In genomic region chr6:20572940-20573339, GRCh38 we compare ENCODE assay signal across 2 cellular contexts.
TF ChIP-seq lines count a peak whose summit lies in the region.

No MANE protein-coding gene starts in this region.

TF ChIP-seq in HCT116, 20 proteins besides CTCF, POLR2A, EP300 and RAD21 (continued from another document):
- TF ChIP-seq, protein P1, sequence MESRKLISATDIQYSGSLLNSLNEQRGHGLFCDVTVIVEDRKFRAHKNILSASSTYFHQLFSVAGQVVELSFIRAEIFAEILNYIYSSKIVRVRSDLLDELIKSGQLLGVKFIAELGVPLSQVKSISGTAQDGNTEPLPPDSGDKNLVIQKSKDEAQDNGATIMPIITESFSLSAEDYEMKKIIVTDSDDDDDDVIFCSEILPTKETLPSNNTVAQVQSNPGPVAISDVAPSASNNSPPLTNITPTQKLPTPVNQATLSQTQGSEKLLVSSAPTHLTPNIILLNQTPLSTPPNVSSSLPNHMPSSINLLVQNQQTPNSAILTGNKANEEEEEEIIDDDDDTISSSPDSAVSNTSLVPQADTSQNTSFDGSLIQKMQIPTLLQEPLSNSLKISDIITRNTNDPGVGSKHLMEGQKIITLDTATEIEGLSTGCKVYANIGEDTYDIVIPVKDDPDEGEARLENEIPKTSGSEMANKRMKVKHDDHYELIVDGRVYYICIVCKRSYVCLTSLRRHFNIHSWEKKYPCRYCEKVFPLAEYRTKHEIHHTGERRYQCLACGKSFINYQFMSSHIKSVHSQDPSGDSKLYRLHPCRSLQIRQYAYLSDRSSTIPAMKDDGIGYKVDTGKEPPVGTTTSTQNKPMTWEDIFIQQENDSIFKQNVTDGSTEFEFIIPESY (IDR thresholded peaks at IDR 0.05; ENCODE audit: extremely low read depth, insufficient replicate concordance, low read length): no peak
- no peak for TF ChIP-seq ELF1 (IDR thresholded peaks at IDR 0.05; ENCODE audit: borderline replicate concordance, low read depth)
- no peak for TF ChIP-seq ZNF274 (IDR thresholded peaks at IDR 0.05; ENCODE audit: low read depth, low read length)
- TF ChIP-seq SRF (IDR thresholded peaks at IDR 0.05; ENCODE audit: low read depth): peak; percentile 28; the same call in 1 of the 2 replicates

TF ChIP-seq in SK-N-SH treated with all-trans-retinoic acid at 6 μM for 48 hours, 23 proteins besides CTCF, POLR2A, EP300 and RAD21 (continued from another document):
- TF ChIP-seq TSHZ2 (CRISPR knock-in tag; IDR thresholded peaks at IDR 0.05): no peak
TF ChIP-seq in SK-N-SH treated with all-trans-retinoic acid at 6 μM for 48 hours: peak in this region for 3.
